In genomic region chr7:151519765-151520418, GRCh38 we compare ENCODE assay signal across 8 cellular contexts. TPM values are rescaled to one million over a fixed set of nuclear protein-coding genes. Genes with fewer than 3 reads are reported as not detected.
DNase-seq lines count a peak whose midpoint lies in the region; ATAC-seq, FAIRE-seq and TF ChIP-seq lines count a peak whose summit lies in the region.

Gene RHEB, minus strand, starts transcription at chr7:151519895. Its CDS starts 384 bp downstream, at chr7:151519511.

- peaks cover 28% of the 10 kb centered on the region for H3K4me1 Mint-ChIP-seq in T-helper 2 cell treated with Interferon-gamma antibody and Interleukin-4, amounts not matched to agents 5 μg/mL and 100 μg/mL, for 36 hours (ENCODE audit: low read depth)
- peaks cover 12% of the 10 kb centered on the region for H3K4me1 Mint-ChIP-seq in astrocyte (ENCODE audit: low read depth, unreplicated experiment)

- H3K27me3 Mint-ChIP-seq in T-helper 2 cell treated with Interferon-gamma antibody and Interleukin-4, amounts not matched to agents 5 μg/mL and 100 μg/mL, for 36 hours (ENCODE audit: low read depth) = peaks cover 2% of the 10 kb centered on the region
- no peaks in the 10 kb centered on the region for H3K27me3 Mint-ChIP-seq in astrocyte (ENCODE audit: low read depth, unreplicated experiment)

- peak within 1 kb of the TSS; percentile 99 for H3K27ac Mint-ChIP-seq in T-helper 2 cell treated with Interferon-gamma antibody and Interleukin-4, amounts not matched to agents 5 μg/mL and 100 μg/mL, for 36 hours
- peak within 1 kb of the TSS; percentile 95 for H3K27ac Mint-ChIP-seq in astrocyte (ENCODE audit: unreplicated experiment)

- peaks cover 14% of the 10 kb centered on the region for H3K36me3 Mint-ChIP-seq in T-helper 2 cell treated with Interferon-gamma antibody and Interleukin-4, amounts not matched to agents 5 μg/mL and 100 μg/mL, for 36 hours (ENCODE audit: low read depth)
- H3K36me3 Mint-ChIP-seq in astrocyte (ENCODE audit: low read depth, unreplicated experiment) = no peaks in the 10 kb centered on the region

- peak within 1 kb of the TSS; percentile 95 for H3K9ac ChIP-seq in astrocyte (ENCODE audit: low read length)
- H3K9ac ChIP-seq in rectal smooth muscle tissue (ENCODE audit: low read length) = peak within 1 kb of the TSS; percentile 59

- intact Hi-C loops in aorta (cut with DNase I) = loop anchor here (5.0 to 10.0 kb wide), 3 partner anchors 55 to 237 kb away; no protein-coding TSS in a partner anchor

- H3K27ac ChIP-seq in astrocyte (ENCODE audit: low read depth, low read length) (peak within 1 kb of the TSS; percentile 88), rectal smooth muscle tissue (ENCODE audit: low read depth, low read length) (peak within 1 kb of the TSS; percentile 97), aorta (ENCODE audit: low read depth in 1 of 2, low read length in 2 of 2) (peak within 1 kb of the TSS; percentile 97 to 99)

- ATAC-seq in GM18499 (IDR thresholded peaks at IDR 0.05; ENCODE audit: insufficient read depth, unreplicated experiment) = peak; percentile 45
- peak; percentile 70 for ATAC-seq in HG02970 (IDR thresholded peaks at IDR 0.05; ENCODE audit: low FRiP score, unreplicated experiment)
- ATAC-seq in aorta (ENCODE audit: low FRiP score) = peak; percentile 95

- H3K27me3 ChIP-seq in astrocyte (ENCODE audit: insufficient read depth, low read length) (no peaks in the 10 kb centered on the region), rectal smooth muscle tissue (ENCODE audit: control insufficient read depth, insufficient read depth, low read length) (no peaks in the 10 kb centered on the region), aorta (ENCODE audit: control insufficient read depth in 1 of 2, insufficient read depth in 2 of 2, low read length in 1 of 2) (no peaks in the 10 kb centered on the region)

- FAIRE-seq in astrocyte (lab: Jason Lieb, UNC) = no peak

- peaks cover 17% of the 10 kb centered on the region for H3K4me1 ChIP-seq in astrocyte (ENCODE audit: insufficient read depth, low read length)
- peaks cover 10% of the 10 kb centered on the region for H3K4me1 ChIP-seq in rectal smooth muscle tissue (ENCODE audit: control insufficient read depth, insufficient read depth, low read length)
- H3K4me1 ChIP-seq in aorta (ENCODE audit: control insufficient read depth in 1 of 2, insufficient read depth in 2 of 2, low read length in 2 of 2) = peaks cover 0 to 3% of the 10 kb centered on the region in 2 donors

- peak within 1 kb of the TSS; percentile 96 for H3K4me3 Mint-ChIP-seq in T-helper 2 cell treated with Interferon-gamma antibody and Interleukin-4, amounts not matched to agents 5 μg/mL and 100 μg/mL, for 36 hours
- H3K4me3 Mint-ChIP-seq in astrocyte (ENCODE audit: unreplicated experiment) = peak within 1 kb of the TSS; percentile 100

- DNase-seq in NCI-H1930 (lab: John Stamatoyannopoulos, UW) (peak; percentile 99), astrocyte (ENCODE audit: low read depth) (peak; percentile 97), hepatic stellate cell (ENCODE audit: low spot score) (peak; percentile 95), aorta (peak; percentile 99)
- peak; percentile 98 for DNase-seq in T-helper 2 cell treated with Interferon-gamma antibody and Interleukin-4, amounts not matched to agents 5 μg/mL and 100 μg/mL, for 36 hours (ENCODE audit: low spot score)

- H3K4me2 ChIP-seq in astrocyte (ENCODE audit: low read length) = peak within 1 kb of the TSS; percentile 89

- H3K9me3 ChIP-seq in astrocyte (ENCODE audit: insufficient read depth, low read depth, low read length) (no peaks in the 10 kb centered on the region), aorta (ENCODE audit: control insufficient read depth, low read length) (no peaks in the 10 kb centered on the region)

- H3K9me3 Mint-ChIP-seq in T-helper 2 cell treated with Interferon-gamma antibody and Interleukin-4, amounts not matched to agents 5 μg/mL and 100 μg/mL, for 36 hours = no peaks in the 10 kb centered on the region
- H3K9me3 Mint-ChIP-seq in astrocyte (ENCODE audit: unreplicated experiment) = no peaks in the 10 kb centered on the region

- no peaks in the 10 kb centered on the region for H3K36me3 ChIP-seq in astrocyte (ENCODE audit: insufficient read depth, low read length)
- H3K36me3 ChIP-seq in rectal smooth muscle tissue (ENCODE audit: control insufficient read depth, insufficient read depth, low read length) = no peaks in the 10 kb centered on the region
- no peaks in the 10 kb centered on the region for H3K36me3 ChIP-seq in aorta (ENCODE audit: control insufficient read depth in 1 of 2, insufficient read depth in 2 of 2, low read length in 1 of 2)

- no peak for TF ChIP-seq CTCF in astrocyte (IDR thresholded peaks at IDR 0.05; ENCODE audit: insufficient read depth, low read depth, low read length)

- H3K79me2 ChIP-seq in astrocyte (ENCODE audit: insufficient read depth, low read length) = peaks cover 44% of the 10 kb centered on the region

- WGBS in aorta, 2 donors = 0 to 1% methylated on average over 56 to 58 of the region's 66 CpGs

- H3K4me3 ChIP-seq in astrocyte (ENCODE audit: insufficient read depth, low read depth, low read length) (peak within 1 kb of the TSS; percentile 92), rectal smooth muscle tissue (ENCODE audit: low read length) (peak within 1 kb of the TSS; percentile 71), aorta (ENCODE audit: low read length in 2 of 2) (peak within 1 kb of the TSS; percentile 87 to 99)

- peak within 1 kb of the TSS; percentile 87 for H2AFZ ChIP-seq in astrocyte (ENCODE audit: low read depth, low read length)

- peaks cover 40% of the 10 kb centered on the region for H4K20me1 ChIP-seq in astrocyte (ENCODE audit: insufficient read depth, low read length)

RNA-seq across cellular contexts. Expression of gene RHEB, which starts in this region (rescaled TPM):
- 131 and 143 TPM in 2 replicates for total RNA-seq in astrocyte
- total RNA-seq in aorta = 100 to 1,000 TPM in 1 of 2 donors, 10 to 100 TPM in 1; 78.8 to 107 TPM
- polyA plus RNA-seq in aorta = 100 to 1,000 TPM; 108 to 122 TPM

Comparison
In these comparisons a context has a peak if more than half of its experiments do, and no peak if none do; other contexts are left out.
1. Peak in every context shown above with its lines: DNase-seq, ATAC-seq, H3K4me3 ChIP-seq and H3K27ac ChIP-seq.
2. ATAC-seq: peak in every context shown above with its lines; median percentile 95 in aorta; 70 in HG02970; 45 in GM18499.